16 cellular contexts compared by ENCODE assay signal in genomic region chr12:99195474-99195873, GRCh38.
"Had no signal": no experiment of that assay in that cellular context is flagged by ENCODE, and none has a peak within 500 bp of the region (broad histone marks: within the 10 kb centered on the region; RNA-seq: fewer than 3 reads in every experiment).

No MANE protein-coding gene starts in this region.

- H3K27me3 ChIP-seq: adrenal gland, breast epithelium, esophagus muscularis mucosa, gastroesophageal sphincter, heart right ventricle, upper lobe of right lung had no signal

- H3K27ac ChIP-seq: adrenal gland, breast epithelium, esophagus muscularis mucosa, gastroesophageal sphincter, heart right ventricle, lower lobe of right lung, upper lobe of right lung had no signal

- DNase-seq: activated CD4-positive, alpha-beta T cell treated with anti-CD3 and anti-CD28 coated beads for 36 hours; activated CD4-positive, alpha-beta T cell treated with anti-CD3 and anti-CD28 coated beads, Interleukin-2, amount 50 U/mL, for 48 hours; activated gamma-delta T cell treated with Interleukin-2 at 50 U/mL for 16 hours; adrenal gland; effector CD4-positive, alpha-beta T cell; heart right ventricle; lower lobe of right lung; natural killer cell; nucleus accumbens; stimulated activated naive B cell treated with anti-CD40 and anti-IgM and Interleukin-4, amounts not matched to agents 10 μg/mL and 1 μg/mL and 100 μg/mL, for 72 hours; upper lobe of right lung had no signal

- H3K9me3 ChIP-seq: adrenal gland, esophagus muscularis mucosa, gastroesophageal sphincter, upper lobe of right lung had no signal

- H3K4me1 ChIP-seq: adrenal gland, breast epithelium, esophagus muscularis mucosa, gastroesophageal sphincter, heart right ventricle, lower lobe of right lung, upper lobe of right lung had no signal

- ATAC-seq: activated CD4-positive, alpha-beta T cell treated with anti-CD3 and anti-CD28 coated beads for 36 hours; activated naive CD4-positive, alpha-beta T cell treated with anti-CD3 and anti-CD28 coated beads, Interleukin-2, amount 50 U/mL, for 72 hours; gastroesophageal sphincter; heart right ventricle; lower lobe of right lung; natural killer cell; sciatic nerve; stimulated activated naive B cell treated with anti-CD40 and anti-IgM and Interleukin-4, amounts not matched to agents 10 μg/mL and 1 μg/mL and 100 μg/mL, for 72 hours; upper lobe of right lung had no signal

- H3K4me3 ChIP-seq: adrenal gland, breast epithelium, esophagus muscularis mucosa, gastroesophageal sphincter, heart right ventricle, lower lobe of right lung, upper lobe of right lung had no signal

- H3K36me3 ChIP-seq: adrenal gland, breast epithelium, esophagus muscularis mucosa, gastroesophageal sphincter, heart right ventricle, lower lobe of right lung, upper lobe of right lung had no signal
